Comparison of ENCODE assay signal across 8 cellular contexts in genomic region chr5:119322948-119323629, GRCh38. TPM values are rescaled to one million over a fixed set of nuclear protein-coding genes. Genes with fewer than 3 reads are reported as not detected.
DNase-seq lines count a peak whose midpoint lies in the region; ATAC-seq and TF ChIP-seq lines count a peak whose summit lies in the region.

No MANE protein-coding gene starts in this region.

- CTCF ChIA-PET in naive thymus-derived CD4-positive, alpha-beta T cell (lab: Charles Lee), result interaction anchor here (0.8 kb wide), 1 partner anchor 87 kb away, joined by 3 read pairs; no protein-coding TSS in a partner anchor

- H3K27me3 Mint-ChIP-seq in naive thymus-derived CD4-positive, alpha-beta T cell, result no peaks in the 10 kb centered on the region

- H3K36me3 ChIP-seq in WERI-Rb-1 (no peaks in the 10 kb centered on the region), upper lobe of left lung (no peaks in the 10 kb centered on the region)
- no peaks in the 10 kb centered on the region for H3K36me3 ChIP-seq in naive thymus-derived CD4-positive, alpha-beta T cell (ENCODE audit: control insufficient read depth in 2 of 3, insufficient read depth in 3 of 3, low read length in 3 of 3)

- POLR2A ChIA-PET in naive thymus-derived CD4-positive, alpha-beta T cell (lab: Charles Lee), result interaction anchor here (0.8 to 2.3 kb wide), 11 partner anchors 8 to 87 kb away, joined by 3 to 8 read pairs (median 4); partner anchors contain the start of gene TNFAIP8

- H3K27ac ChIP-seq in WERI-Rb-1, result peak overlapping the region; percentile 96
- peak overlapping the region; percentile 63 for H3K27ac ChIP-seq in naive thymus-derived CD4-positive, alpha-beta T cell (ENCODE audit: low read depth, low read length)
- H3K27ac ChIP-seq in upper lobe of left lung, result peak overlapping the region in 2 of 4 donors; percentile 13 to 63

- no peak for TF ChIP-seq EP300 in upper lobe of left lung (IDR thresholded peaks at IDR 0.05)

- peak overlapping the region; percentile 90 to 96 (median 94) for H3K27ac Mint-ChIP-seq in naive thymus-derived CD4-positive, alpha-beta T cell

- H3K9me3 Mint-ChIP-seq in naive thymus-derived CD4-positive, alpha-beta T cell, result no peaks in the 10 kb centered on the region

- DNase-seq in WERI-Rb-1, result no peak
- no peak for DNase-seq in naive thymus-derived CD4-positive, alpha-beta T cell
- no peak for DNase-seq in ureter (ENCODE audit: low spot score)
- no peak for DNase-seq in T1000 (lab: John Stamatoyannopoulos, UW)
- DNase-seq in DMS153 (lab: John Stamatoyannopoulos, UW), result no peak
- DNase-seq in upper lobe of left lung, result no peak

- intact Hi-C loops in naive thymus-derived CD4-positive, alpha-beta T cell (cut with micrococcal nuclease), result loop anchor here in 1 of 2 donors (1.0 to 2.0 kb wide), 2 partner anchors 7 to 16 kb away; no protein-coding TSS in a partner anchor

- H3K4me1 ChIP-seq in naive thymus-derived CD4-positive, alpha-beta T cell (ENCODE audit: control insufficient read depth in 2 of 2, insufficient read depth in 2 of 2, low read length in 2 of 2), result peaks cover 78 to 80% of the 10 kb centered on the region in 2 donors
- peaks cover 14 to 30% (median 22%) of the 10 kb centered on the region in 4 donors for H3K4me1 ChIP-seq in upper lobe of left lung

- no peak for TF ChIP-seq POLR2A in upper lobe of left lung (IDR thresholded peaks at IDR 0.05)

- ATAC-seq in GM18498 (IDR thresholded peaks at IDR 0.05; ENCODE audit: unreplicated experiment) (peak; percentile 71), HG02642 (IDR thresholded peaks at IDR 0.05; ENCODE audit: poor library complexity, unreplicated experiment) (peak; percentile 41), upper lobe of left lung (ENCODE audit: low FRiP score in 2 of 2) (no peak)
- ATAC-seq in naive thymus-derived CD4-positive, alpha-beta T cell, result no peak

- peak overlapping the region; percentile 54 to 85 (median 72) for H3K4me3 Mint-ChIP-seq in naive thymus-derived CD4-positive, alpha-beta T cell

- H3K4me1 Mint-ChIP-seq in naive thymus-derived CD4-positive, alpha-beta T cell, result peaks cover 62 to 99% (median 93%) of the 10 kb centered on the region in 7 donors

- H3K27me3 ChIP-seq in WERI-Rb-1 (ENCODE audit: insufficient read depth, low read depth, severe bottlenecking), result no peaks in the 10 kb centered on the region
- H3K27me3 ChIP-seq in naive thymus-derived CD4-positive, alpha-beta T cell (ENCODE audit: control insufficient read depth in 2 of 2, insufficient read depth in 2 of 2, low read length in 2 of 2), result no peaks in the 10 kb centered on the region
- no peaks in the 10 kb centered on the region for H3K27me3 ChIP-seq in upper lobe of left lung

- H3K4me3 ChIP-seq in WERI-Rb-1 (ENCODE audit: low read depth, low read length) (no peak overlapping the region), upper lobe of left lung (no peak overlapping the region)
- H3K4me3 ChIP-seq in naive thymus-derived CD4-positive, alpha-beta T cell (ENCODE audit: low read length), result no peak overlapping the region

- WGBS in upper lobe of left lung, 2 donors, result 94 to 96% methylated on average over 3 of the region's 3 CpGs

- H3K9me3 ChIP-seq in WERI-Rb-1 (ENCODE audit: severe bottlenecking), result no peaks in the 10 kb centered on the region
- H3K9me3 ChIP-seq in naive thymus-derived CD4-positive, alpha-beta T cell (ENCODE audit: control insufficient read depth in 2 of 3, low read length in 3 of 3), result no peaks in the 10 kb centered on the region
- H3K9me3 ChIP-seq in upper lobe of left lung, result no peaks in the 10 kb centered on the region

- TF ChIP-seq CTCF in WERI-Rb-1 (IDR thresholded peaks at IDR 0.05; ENCODE audit: low read depth, low read length) (no peak), upper lobe of left lung (IDR thresholded peaks at IDR 0.05) (no peak)

- H3K36me3 Mint-ChIP-seq in naive thymus-derived CD4-positive, alpha-beta T cell, result peaks cover 0 to 33% (median 14%) of the 10 kb centered on the region in 5 donors

RNA-seq across cellular contexts. Expression of gene TNFAIP8, which starts 32.7 kb away (rescaled TPM):
- total RNA-seq in naive thymus-derived CD4-positive, alpha-beta T cell, result 100 to 1,000 TPM; 102 to 162 (median 130) TPM
- polyA plus RNA-seq in naive thymus-derived CD4-positive, alpha-beta T cell, result 100 to 1,000 TPM; 261 to 285 TPM
- total RNA-seq in ureter (25.3 TPM), upper lobe of left lung (10 to 100 TPM; 14.7 to 33.2 (median 19.7) TPM)

Comparison
In these comparisons a context has a peak if more than half of its experiments do, and no peak if none do; other contexts are left out.
1. ATAC-seq: peak in GM18498 (single experiment) and HG02642 (single experiment); none in naive thymus-derived CD4-positive, alpha-beta T cell (single experiment) and upper lobe of left lung (0 of 2).